In genomic region chr1:58064281-58064680, GRCh38 we compare ENCODE assay signal across 20 cellular contexts.
"Had no signal": no experiment of that assay in that cellular context is flagged by ENCODE, and none has a peak within 500 bp of the region (broad histone marks: within the 10 kb centered on the region; RNA-seq: fewer than 3 reads in every experiment).

No MANE protein-coding gene starts in this region.

- H3K4me3 Mint-ChIP-seq: naive thymus-derived CD8-positive, alpha-beta T cell; stimulated activated naive B cell treated with anti-CD40 and anti-IgM and Interleukin-4, amounts not matched to agents 10 μg/mL and 1 μg/mL and 100 μg/mL, for 72 hours; stimulated activated naive CD8-positive, alpha-beta T cell treated with anti-CD3 and anti-CD28 coated beads, Interleukin-15, amount 100 ng/mL, for 72 hours had no signal

- DNase-seq: dorsolateral prefrontal cortex; effector CD8-positive, alpha-beta T cell; heart right ventricle; islet precursor cell; mammary epithelial cell; mucosa of descending colon; naive thymus-derived CD8-positive, alpha-beta T cell; sigmoid colon; stimulated activated CD4-positive, alpha-beta T cell treated with anti-CD3 and anti-CD28 coated beads, Interleukin-2, amount 100 ng/mL, for 24 hours; stimulated activated CD4-positive, alpha-beta T cell treated with anti-CD3 and anti-CD28 coated beads, Interleukin-4, amount 100 ng/mL, for 4 hours; stimulated activated naive B cell treated with anti-CD40 and anti-IgM and Interleukin-4, amounts not matched to agents 10 μg/mL and 1 μg/mL and 100 μg/mL, for 72 hours; stimulated activated naive CD8-positive, alpha-beta T cell treated with anti-CD3 and anti-CD28 coated beads, Interleukin-15, amount 100 ng/mL, for 72 hours; testis; upper lobe of right lung had no signal

- H3K27ac Mint-ChIP-seq: naive thymus-derived CD8-positive, alpha-beta T cell; stimulated activated naive B cell treated with anti-CD40 and anti-IgM and Interleukin-4, amounts not matched to agents 10 μg/mL and 1 μg/mL and 100 μg/mL, for 72 hours; stimulated activated naive CD8-positive, alpha-beta T cell treated with anti-CD3 and anti-CD28 coated beads, Interleukin-15, amount 100 ng/mL, for 72 hours had no signal

- H3K4me3 ChIP-seq: dorsolateral prefrontal cortex, heart right ventricle, mucosa of descending colon, right atrium auricular region, sigmoid colon, skin epidermis, testis, tibial nerve, upper lobe of right lung, vagina had no signal

- ATAC-seq: esophagus mucosa; heart right ventricle; left lobe of liver; mucosa of descending colon; naive thymus-derived CD8-positive, alpha-beta T cell; stimulated activated naive B cell treated with anti-CD40 and anti-IgM and Interleukin-4, amounts not matched to agents 10 μg/mL and 1 μg/mL and 100 μg/mL, for 72 hours; stimulated activated naive CD8-positive, alpha-beta T cell treated with anti-CD3 and anti-CD28 coated beads, Interleukin-15, amount 100 ng/mL, for 72 hours; upper lobe of right lung had no signal

- H3K36me3 ChIP-seq: heart right ventricle, right atrium auricular region, sigmoid colon, tibial nerve, upper lobe of right lung, vagina had no signal

- H3K4me1 ChIP-seq: heart right ventricle, right atrium auricular region, sigmoid colon, tibial nerve, upper lobe of right lung, vagina had no signal

- H3K36me3 Mint-ChIP-seq: naive thymus-derived CD8-positive, alpha-beta T cell; stimulated activated naive B cell treated with anti-CD40 and anti-IgM and Interleukin-4, amounts not matched to agents 10 μg/mL and 1 μg/mL and 100 μg/mL, for 72 hours had no signal

- H3K4me1 Mint-ChIP-seq: naive thymus-derived CD8-positive, alpha-beta T cell; stimulated activated naive B cell treated with anti-CD40 and anti-IgM and Interleukin-4, amounts not matched to agents 10 μg/mL and 1 μg/mL and 100 μg/mL, for 72 hours; stimulated activated naive CD8-positive, alpha-beta T cell treated with anti-CD3 and anti-CD28 coated beads, Interleukin-15, amount 100 ng/mL, for 72 hours had no signal

- H3K27me3 ChIP-seq: right atrium auricular region, sigmoid colon, testis, tibial nerve, upper lobe of right lung, vagina had no signal

- H3K9me3 ChIP-seq: heart right ventricle, mucosa of descending colon, right atrium auricular region, sigmoid colon, testis, tibial nerve, upper lobe of right lung, vagina had no signal

- H3K9me3 Mint-ChIP-seq: naive thymus-derived CD8-positive, alpha-beta T cell; stimulated activated naive B cell treated with anti-CD40 and anti-IgM and Interleukin-4, amounts not matched to agents 10 μg/mL and 1 μg/mL and 100 μg/mL, for 72 hours; stimulated activated naive CD8-positive, alpha-beta T cell treated with anti-CD3 and anti-CD28 coated beads, Interleukin-15, amount 100 ng/mL, for 72 hours had no signal

- H3K27me3 Mint-ChIP-seq: stimulated activated naive CD8-positive, alpha-beta T cell treated with anti-CD3 and anti-CD28 coated beads, Interleukin-15, amount 100 ng/mL, for 72 hours had no signal

- H3K27ac ChIP-seq: dorsolateral prefrontal cortex, heart right ventricle, right atrium auricular region, sigmoid colon, skin epidermis, testis, tibial nerve, upper lobe of right lung, vagina had no signal
